Comparison of ENCODE assay signal across 1 cellular context in the genomic region with DNA sequence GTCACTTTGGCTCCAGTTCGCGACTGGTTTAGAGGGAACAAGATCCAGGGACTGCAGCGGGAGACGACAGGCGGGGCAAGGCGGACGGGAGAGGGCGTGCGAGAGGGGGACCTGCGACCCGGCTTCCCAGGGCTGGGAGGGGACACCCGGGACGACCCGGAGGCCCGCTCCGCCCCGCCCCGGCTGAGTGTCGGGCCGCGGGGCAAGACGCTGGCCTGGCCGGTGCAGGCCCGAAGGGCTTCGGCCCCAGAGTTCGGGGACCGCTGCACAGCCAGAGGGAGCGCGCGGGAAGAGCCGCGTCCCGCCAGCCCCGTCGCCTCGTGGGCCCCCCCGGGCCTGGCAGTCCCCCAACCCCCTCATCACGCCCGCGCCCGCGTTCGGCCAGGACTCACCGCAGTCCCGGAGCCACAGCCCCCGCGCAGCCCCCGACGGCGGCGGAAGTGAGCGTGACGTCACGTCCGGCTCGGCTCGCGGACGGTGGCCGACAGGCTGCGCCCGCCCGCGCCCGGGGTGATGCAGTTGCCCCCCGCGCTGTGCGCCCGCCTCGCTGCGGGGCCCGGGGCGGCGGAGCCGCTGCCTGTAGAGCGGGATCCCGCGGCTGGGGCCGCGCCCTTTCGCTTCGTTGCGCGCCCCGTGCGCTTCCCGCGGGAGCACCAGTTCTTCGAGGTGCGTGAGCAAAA.
TF ChIP-seq lines count a peak whose summit lies in the region.

A gene with protein sequence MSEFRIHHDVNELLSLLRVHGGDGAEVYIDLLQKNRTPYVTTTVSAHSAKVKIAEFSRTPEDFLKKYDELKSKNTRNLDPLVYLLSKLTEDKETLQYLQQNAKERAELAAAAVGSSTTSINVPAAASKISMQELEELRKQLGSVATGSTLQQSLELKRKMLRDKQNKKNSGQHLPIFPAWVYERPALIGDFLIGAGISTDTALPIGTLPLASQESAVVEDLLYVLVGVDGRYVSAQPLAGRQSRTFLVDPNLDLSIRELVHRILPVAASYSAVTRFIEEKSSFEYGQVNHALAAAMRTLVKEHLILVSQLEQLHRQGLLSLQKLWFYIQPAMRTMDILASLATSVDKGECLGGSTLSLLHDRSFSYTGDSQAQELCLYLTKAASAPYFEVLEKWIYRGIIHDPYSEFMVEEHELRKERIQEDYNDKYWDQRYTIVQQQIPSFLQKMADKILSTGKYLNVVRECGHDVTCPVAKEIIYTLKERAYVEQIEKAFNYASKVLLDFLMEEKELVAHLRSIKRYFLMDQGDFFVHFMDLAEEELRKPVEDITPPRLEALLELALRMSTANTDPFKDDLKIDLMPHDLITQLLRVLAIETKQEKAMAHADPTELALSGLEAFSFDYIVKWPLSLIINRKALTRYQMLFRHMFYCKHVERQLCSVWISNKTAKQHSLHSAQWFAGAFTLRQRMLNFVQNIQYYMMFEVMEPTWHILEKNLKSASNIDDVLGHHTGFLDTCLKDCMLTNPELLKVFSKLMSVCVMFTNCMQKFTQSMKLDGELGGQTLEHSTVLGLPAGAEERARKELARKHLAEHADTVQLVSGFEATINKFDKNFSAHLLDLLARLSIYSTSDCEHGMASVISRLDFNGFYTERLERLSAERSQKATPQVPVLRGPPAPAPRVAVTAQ (minus strand): TSS at position 442 of the 680 bp plus-strand sequence. CDS start 5,931 bp downstream, outside the sequence.
A gene with protein sequence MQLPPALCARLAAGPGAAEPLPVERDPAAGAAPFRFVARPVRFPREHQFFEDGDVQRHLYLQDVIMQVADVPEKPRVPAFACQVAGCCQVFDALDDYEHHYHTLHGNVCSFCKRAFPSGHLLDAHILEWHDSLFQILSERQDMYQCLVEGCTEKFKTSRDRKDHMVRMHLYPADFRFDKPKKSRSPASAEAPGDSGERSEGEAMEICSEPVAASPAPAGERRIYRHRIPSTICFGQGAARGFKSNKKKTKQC (plus strand): TSS at position 484 of the 680 bp plus-strand sequence. CDS start 30 bp downstream, at position 514.

TF ChIP-seq in K562, 482 proteins besides CTCF, POLR2A, EP300 and RAD21 (continued from another document and continues in another):
- TF ChIP-seq, protein P1, sequence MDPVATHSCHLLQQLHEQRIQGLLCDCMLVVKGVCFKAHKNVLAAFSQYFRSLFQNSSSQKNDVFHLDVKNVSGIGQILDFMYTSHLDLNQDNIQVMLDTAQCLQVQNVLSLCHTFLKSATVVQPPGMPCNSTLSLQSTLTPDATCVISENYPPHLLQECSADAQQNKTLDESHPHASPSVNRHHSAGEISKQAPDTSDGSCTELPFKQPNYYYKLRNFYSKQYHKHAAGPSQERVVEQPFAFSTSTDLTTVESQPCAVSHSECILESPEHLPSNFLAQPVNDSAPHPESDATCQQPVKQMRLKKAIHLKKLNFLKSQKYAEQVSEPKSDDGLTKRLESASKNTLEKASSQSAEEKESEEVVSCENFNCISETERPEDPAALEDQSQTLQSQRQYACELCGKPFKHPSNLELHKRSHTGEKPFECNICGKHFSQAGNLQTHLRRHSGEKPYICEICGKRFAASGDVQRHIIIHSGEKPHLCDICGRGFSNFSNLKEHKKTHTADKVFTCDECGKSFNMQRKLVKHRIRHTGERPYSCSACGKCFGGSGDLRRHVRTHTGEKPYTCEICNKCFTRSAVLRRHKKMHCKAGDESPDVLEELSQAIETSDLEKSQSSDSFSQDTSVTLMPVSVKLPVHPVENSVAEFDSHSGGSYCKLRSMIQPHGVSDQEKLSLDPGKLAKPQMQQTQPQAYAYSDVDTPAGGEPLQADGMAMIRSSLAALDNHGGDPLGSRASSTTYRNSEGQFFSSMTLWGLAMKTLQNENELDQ (CRISPR knock-in tag; IDR thresholded peaks at IDR 0.05; ENCODE audit: borderline replicate concordance), result no peak
- 0 out of 2 replicates have a peak, but pooled peaks have one; percentile 61 for TF ChIP-seq E2F3 (CRISPR knock-in tag; IDR thresholded peaks at IDR 0.05)
- no peak; the same call in 1 of the 2 replicates for TF ChIP-seq NCOA6 (IDR thresholded peaks at IDR 0.05)
- TF ChIP-seq HDAC1 (IDR thresholded peaks at IDR 0.05), result 0 out of 4 replicates have a peak, but pooled peaks of 1 of the 2 experiments have one; percentile 18
- no peak for TF ChIP-seq CBX5 (IDR thresholded peaks at IDR 0.05; ENCODE audit: borderline replicate concordance, low read depth)
- TF ChIP-seq FOXK2 (conservative IDR thresholded peaks at IDR 0.05 in 1 of 2, IDR thresholded peaks at IDR 0.05 in 1 of 2; ENCODE audit: low read depth in 2 of 2), result no peak
- no peak for TF ChIP-seq NR3C1 (CRISPR knock-in tag; IDR thresholded peaks at IDR 0.05)
- TF ChIP-seq, protein P2, sequence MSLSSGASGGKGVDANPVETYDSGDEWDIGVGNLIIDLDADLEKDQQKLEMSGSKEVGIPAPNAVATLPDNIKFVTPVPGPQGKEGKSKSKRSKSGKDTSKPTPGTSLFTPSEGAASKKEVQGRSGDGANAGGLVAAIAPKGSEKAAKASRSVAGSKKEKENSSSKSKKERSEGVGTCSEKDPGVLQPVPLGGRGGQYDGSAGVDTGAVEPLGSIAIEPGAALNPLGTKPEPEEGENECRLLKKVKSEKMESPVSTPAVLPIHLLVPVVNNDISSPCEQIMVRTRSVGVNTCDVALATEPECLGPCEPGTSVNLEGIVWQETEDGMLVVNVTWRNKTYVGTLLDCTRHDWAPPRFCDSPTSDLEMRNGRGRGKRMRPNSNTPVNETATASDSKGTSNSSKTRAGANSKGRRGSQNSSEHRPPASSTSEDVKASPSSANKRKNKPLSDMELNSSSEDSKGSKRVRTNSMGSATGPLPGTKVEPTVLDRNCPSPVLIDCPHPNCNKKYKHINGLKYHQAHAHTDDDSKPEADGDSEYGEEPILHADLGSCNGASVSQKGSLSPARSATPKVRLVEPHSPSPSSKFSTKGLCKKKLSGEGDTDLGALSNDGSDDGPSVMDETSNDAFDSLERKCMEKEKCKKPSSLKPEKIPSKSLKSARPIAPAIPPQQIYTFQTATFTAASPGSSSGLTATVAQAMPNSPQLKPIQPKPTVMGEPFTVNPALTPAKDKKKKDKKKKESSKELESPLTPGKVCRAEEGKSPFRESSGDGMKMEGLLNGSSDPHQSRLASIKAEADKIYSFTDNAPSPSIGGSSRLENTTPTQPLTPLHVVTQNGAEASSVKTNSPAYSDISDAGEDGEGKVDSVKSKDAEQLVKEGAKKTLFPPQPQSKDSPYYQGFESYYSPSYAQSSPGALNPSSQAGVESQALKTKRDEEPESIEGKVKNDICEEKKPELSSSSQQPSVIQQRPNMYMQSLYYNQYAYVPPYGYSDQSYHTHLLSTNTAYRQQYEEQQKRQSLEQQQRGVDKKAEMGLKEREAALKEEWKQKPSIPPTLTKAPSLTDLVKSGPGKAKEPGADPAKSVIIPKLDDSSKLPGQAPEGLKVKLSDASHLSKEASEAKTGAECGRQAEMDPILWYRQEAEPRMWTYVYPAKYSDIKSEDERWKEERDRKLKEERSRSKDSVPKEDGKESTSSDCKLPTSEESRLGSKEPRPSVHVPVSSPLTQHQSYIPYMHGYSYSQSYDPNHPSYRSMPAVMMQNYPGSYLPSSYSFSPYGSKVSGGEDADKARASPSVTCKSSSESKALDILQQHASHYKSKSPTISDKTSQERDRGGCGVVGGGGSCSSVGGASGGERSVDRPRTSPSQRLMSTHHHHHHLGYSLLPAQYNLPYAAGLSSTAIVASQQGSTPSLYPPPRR (CRISPR knock-in tag; IDR thresholded peaks at IDR 0.05; ENCODE audit: borderline replicate concordance), result no peak
- no peak for TF ChIP-seq FOXA3 (CRISPR knock-in tag; conservative IDR thresholded peaks at IDR 0.05 in 1 of 2, IDR thresholded peaks at IDR 0.05 in 1 of 2)
- TF ChIP-seq HDAC3 (IDR thresholded peaks at IDR 0.05; ENCODE audit: borderline replicate concordance, partially characterized antibody), result no peak
- TF ChIP-seq U2AF1 (optimal IDR thresholded peaks at IDR 0.05; ENCODE audit: low read depth, low read length), result no peak
- TF ChIP-seq, protein P3, sequence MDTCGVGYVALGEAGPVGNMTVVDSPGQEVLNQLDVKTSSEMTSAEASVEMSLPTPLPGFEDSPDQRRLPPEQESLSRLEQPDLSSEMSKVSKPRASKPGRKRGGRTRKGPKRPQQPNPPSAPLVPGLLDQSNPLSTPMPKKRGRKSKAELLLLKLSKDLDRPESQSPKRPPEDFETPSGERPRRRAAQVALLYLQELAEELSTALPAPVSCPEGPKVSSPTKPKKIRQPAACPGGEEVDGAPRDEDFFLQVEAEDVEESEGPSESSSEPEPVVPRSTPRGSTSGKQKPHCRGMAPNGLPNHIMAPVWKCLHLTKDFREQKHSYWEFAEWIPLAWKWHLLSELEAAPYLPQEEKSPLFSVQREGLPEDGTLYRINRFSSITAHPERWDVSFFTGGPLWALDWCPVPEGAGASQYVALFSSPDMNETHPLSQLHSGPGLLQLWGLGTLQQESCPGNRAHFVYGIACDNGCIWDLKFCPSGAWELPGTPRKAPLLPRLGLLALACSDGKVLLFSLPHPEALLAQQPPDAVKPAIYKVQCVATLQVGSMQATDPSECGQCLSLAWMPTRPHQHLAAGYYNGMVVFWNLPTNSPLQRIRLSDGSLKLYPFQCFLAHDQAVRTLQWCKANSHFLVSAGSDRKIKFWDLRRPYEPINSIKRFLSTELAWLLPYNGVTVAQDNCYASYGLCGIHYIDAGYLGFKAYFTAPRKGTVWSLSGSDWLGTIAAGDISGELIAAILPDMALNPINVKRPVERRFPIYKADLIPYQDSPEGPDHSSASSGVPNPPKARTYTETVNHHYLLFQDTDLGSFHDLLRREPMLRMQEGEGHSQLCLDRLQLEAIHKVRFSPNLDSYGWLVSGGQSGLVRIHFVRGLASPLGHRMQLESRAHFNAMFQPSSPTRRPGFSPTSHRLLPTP (IDR thresholded peaks at IDR 0.05; ENCODE audit: borderline replicate concordance, extremely low read depth, insufficient read length), result no peak
- no peak for TF ChIP-seq PRPF4 (IDR thresholded peaks at IDR 0.05; ENCODE audit: insufficient read depth, low read depth, low read length, poor library complexity, severe bottlenecking)
- no peak for TF ChIP-seq ZNF311 (CRISPR knock-in tag; IDR thresholded peaks at IDR 0.05)
- TF ChIP-seq POLR2G (IDR thresholded peaks at IDR 0.05; ENCODE audit: low read depth, low read length), result peak; percentile 91
- TF ChIP-seq SRSF3 (IDR thresholded peaks at IDR 0.05; ENCODE audit: insufficient read depth, low read length), result no peak
- TF ChIP-seq RNF2 (IDR thresholded peaks at IDR 0.05), result no peak
- no peak for TF ChIP-seq TCF7L2 (IDR thresholded peaks at IDR 0.05; ENCODE audit: low read depth, low read length)
- TF ChIP-seq, protein P4, sequence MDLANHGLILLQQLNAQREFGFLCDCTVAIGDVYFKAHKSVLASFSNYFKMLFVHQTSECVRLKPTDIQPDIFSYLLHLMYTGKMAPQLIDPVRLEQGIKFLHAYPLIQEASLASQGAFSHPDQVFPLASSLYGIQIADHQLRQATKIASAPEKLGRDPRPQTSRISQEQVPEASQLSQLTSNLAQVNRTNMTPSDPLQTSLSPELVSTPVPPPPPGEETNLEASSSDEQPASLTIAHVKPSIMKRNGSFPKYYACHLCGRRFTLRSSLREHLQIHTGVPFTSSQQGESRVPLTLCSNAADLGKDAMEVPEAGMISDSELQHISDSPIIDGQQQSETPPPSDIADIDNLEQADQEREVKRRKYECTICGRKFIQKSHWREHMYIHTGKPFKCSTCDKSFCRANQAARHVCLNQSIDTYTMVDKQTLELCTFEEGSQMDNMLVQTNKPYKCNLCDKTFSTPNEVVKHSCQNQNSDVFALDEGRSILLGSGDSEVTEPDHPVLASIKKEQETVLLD (IDR thresholded peaks at IDR 0.05), result no peak
- TF ChIP-seq ZFX (CRISPR knock-in tag; IDR thresholded peaks at IDR 0.05), result peak; percentile 79
- TF ChIP-seq, protein P5, sequence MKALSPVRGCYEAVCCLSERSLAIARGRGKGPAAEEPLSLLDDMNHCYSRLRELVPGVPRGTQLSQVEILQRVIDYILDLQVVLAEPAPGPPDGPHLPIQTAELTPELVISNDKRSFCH (CRISPR knock-in tag; IDR thresholded peaks at IDR 0.05), result no peak
- TF ChIP-seq, protein P5 (tag; IDR thresholded peaks at IDR 0.05), result peak; percentile 40; the same call in 1 of the 2 replicates
- TF ChIP-seq, protein P6, sequence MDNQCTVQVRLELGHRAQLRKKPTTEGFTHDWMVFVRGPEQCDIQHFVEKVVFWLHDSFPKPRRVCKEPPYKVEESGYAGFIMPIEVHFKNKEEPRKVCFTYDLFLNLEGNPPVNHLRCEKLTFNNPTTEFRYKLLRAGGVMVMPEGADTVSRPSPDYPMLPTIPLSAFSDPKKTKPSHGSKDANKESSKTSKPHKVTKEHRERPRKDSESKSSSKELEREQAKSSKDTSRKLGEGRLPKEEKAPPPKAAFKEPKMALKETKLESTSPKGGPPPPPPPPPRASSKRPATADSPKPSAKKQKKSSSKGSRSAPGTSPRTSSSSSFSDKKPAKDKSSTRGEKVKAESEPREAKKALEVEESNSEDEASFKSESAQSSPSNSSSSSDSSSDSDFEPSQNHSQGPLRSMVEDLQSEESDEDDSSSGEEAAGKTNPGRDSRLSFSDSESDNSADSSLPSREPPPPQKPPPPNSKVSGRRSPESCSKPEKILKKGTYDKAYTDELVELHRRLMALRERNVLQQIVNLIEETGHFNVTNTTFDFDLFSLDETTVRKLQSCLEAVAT (IDR thresholded peaks at IDR 0.05), result no peak
- TF ChIP-seq GTF2F1 (IDR thresholded peaks at IDR 0.05; ENCODE audit: low read depth, low read length), result no peak
- TF ChIP-seq PURB (CRISPR knock-in tag; IDR thresholded peaks at IDR 0.05; ENCODE audit: low read depth), result no peak
- no peak for TF ChIP-seq GATA2 (CRISPR knock-in tag; IDR thresholded peaks at IDR 0.05)
- no peak for TF ChIP-seq HMG20A (CRISPR knock-in tag; conservative IDR thresholded peaks at IDR 0.05)
- no peak for TF ChIP-seq CBFA2T3 (IDR thresholded peaks at IDR 0.05)
- no peak for TF ChIP-seq ZKSCAN3 (CRISPR knock-in tag; IDR thresholded peaks at IDR 0.05)
- TF ChIP-seq ZNF561 (CRISPR knock-in tag; conservative IDR thresholded peaks at IDR 0.05), result no peak
- TF ChIP-seq FOSL1 (tag; conservative IDR thresholded peaks at IDR 0.05), result peak; percentile 56; the same call in 1 of the 2 replicates
- TF ChIP-seq PHF20 (IDR thresholded peaks at IDR 0.05; ENCODE audit: partially characterized antibody), result no peak
- no peak for TF ChIP-seq KLF13 (tag; IDR thresholded peaks at IDR 0.05; ENCODE audit: borderline replicate concordance, low read depth)
- TF ChIP-seq NR1H2 (CRISPR knock-in tag; IDR thresholded peaks at IDR 0.05), result no peak
- no peak for TF ChIP-seq BRCA1 (IDR thresholded peaks at IDR 0.05)
- TF ChIP-seq BRCA1 (CRISPR knock-in tag; IDR thresholded peaks at IDR 0.05), result no peak
- TF ChIP-seq MCM7 (IDR thresholded peaks at IDR 0.05), result no peak
- TF ChIP-seq, protein P7, sequence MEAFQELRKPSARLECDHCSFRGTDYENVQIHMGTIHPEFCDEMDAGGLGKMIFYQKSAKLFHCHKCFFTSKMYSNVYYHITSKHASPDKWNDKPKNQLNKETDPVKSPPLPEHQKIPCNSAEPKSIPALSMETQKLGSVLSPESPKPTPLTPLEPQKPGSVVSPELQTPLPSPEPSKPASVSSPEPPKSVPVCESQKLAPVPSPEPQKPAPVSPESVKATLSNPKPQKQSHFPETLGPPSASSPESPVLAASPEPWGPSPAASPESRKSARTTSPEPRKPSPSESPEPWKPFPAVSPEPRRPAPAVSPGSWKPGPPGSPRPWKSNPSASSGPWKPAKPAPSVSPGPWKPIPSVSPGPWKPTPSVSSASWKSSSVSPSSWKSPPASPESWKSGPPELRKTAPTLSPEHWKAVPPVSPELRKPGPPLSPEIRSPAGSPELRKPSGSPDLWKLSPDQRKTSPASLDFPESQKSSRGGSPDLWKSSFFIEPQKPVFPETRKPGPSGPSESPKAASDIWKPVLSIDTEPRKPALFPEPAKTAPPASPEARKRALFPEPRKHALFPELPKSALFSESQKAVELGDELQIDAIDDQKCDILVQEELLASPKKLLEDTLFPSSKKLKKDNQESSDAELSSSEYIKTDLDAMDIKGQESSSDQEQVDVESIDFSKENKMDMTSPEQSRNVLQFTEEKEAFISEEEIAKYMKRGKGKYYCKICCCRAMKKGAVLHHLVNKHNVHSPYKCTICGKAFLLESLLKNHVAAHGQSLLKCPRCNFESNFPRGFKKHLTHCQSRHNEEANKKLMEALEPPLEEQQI (IDR thresholded peaks at IDR 0.05), result no peak
